14 cellular contexts compared by ENCODE assay signal in the genomic region with DNA sequence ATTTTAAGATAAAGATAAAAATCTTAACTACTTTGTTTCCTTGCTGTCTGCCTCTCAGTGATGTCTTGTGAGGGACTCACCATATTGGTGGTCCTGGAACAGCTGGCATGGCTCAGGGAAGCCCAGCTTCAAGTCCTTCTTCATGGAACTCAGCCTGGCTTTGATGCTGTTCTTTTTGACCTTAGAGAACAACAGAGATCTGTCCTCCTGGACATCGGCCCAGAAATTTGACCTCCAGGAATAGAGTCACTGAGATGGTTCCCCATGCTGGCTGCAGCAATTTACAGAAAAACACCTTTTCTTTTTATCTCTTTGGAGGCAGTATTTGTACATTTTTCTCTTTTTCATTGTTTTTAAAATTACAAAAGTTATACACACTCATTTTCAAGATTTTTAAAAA.
DNase-seq lines count a peak whose midpoint lies in the region; ATAC-seq and TF ChIP-seq lines count a peak whose summit lies in the region.
"Had no signal": no experiment of that assay in that cellular context is flagged by ENCODE, and none has a peak within 500 bp of the region (broad histone marks: within the 10 kb centered on the region; RNA-seq: fewer than 3 reads in every experiment).

No MANE protein-coding gene starts in this region.

- H3K27me3 ChIP-seq in heart left ventricle (no peaks in the 10 kb centered on the region), adrenal gland (no peaks in the 10 kb centered on the region), right cardiac atrium (ENCODE audit: control insufficient read depth, insufficient read depth) (no peaks in the 10 kb centered on the region), stomach (no peaks in the 10 kb centered on the region)
- H3K27me3 ChIP-seq: BLaER1 treated with 17β-estradiol and CSF1 and Interleukin-3, amounts not matched to agents 10 nM and 100 nM had no signal

- TF ChIP-seq CTCF in heart left ventricle (IDR thresholded peaks at IDR 0.05) (no peak), adrenal gland (IDR thresholded peaks at IDR 0.05) (no peak), stomach (IDR thresholded peaks at IDR 0.05) (no peak)

- peaks cover 0 to 14% (median 0%) of the 10 kb centered on the region in 12 donors for H3K4me1 ChIP-seq in heart left ventricle
- H3K4me1 ChIP-seq in adrenal gland (replicated peaks in 1 of 2) = no peaks in the 10 kb centered on the region
- H3K4me1 ChIP-seq in right cardiac atrium (ENCODE audit: control insufficient read depth, insufficient read depth, low read length) = no peaks in the 10 kb centered on the region
- no peaks in the 10 kb centered on the region for H3K4me1 ChIP-seq in stomach
- H3K4me1 ChIP-seq: HAP-1 had no signal

- WGBS in heart left ventricle, 4 donors = 10 to 24% (median 12%) methylated on average over 1 of the region's 1 CpG
- 6 to 26% (median 15%) methylated on average over 1 of the region's 1 CpG for WGBS in adrenal gland, 4 donors
- WGBS in right cardiac atrium = 31% methylated on average over 1 of the region's 1 CpG
- WGBS in stomach, 5 donors = 44 to 69% (median 54%) methylated on average over 1 of the region's 1 CpG

- intact Hi-C loops in heart left ventricle (cut with DNase I) (no loop called here), left cardiac atrium (cut with DNase I) (no loop called here), adrenal gland (cut with DNase I) (no loop called here), right cardiac atrium (cut with DNase I) (no loop called here), sciatic nerve (cut with DNase I) (no loop called here), stomach (cut with DNase I; ENCODE audit: low total_unique reads) (no loop called here)

- DNase-seq in heart left ventricle (peak in 4 of 5 donors; percentile 50 to 69 (median 56)), left cardiac atrium (no peak), adrenal gland (peak in 6 of 7 donors; percentile 18 to 55 (median 27)), right cardiac atrium (peak in 1 of 3 donors; percentile 23), sciatic nerve (ENCODE audit: low spot score) (peak; percentile 68), NOMO-1 (lab: John Stamatoyannopoulos, UW; ENCODE audit: unreplicated experiment in 2 of 2) (no peak), Kasumi-1 (lab: John Stamatoyannopoulos, UW) (no peak), stomach (no peak)
- DNase-seq: CD8-positive, alpha-beta T cell; DMS 273 treated with DMSO at 0.1 percent for 48 hours; GDM1; GM23248 had no signal

- H3K36me3 ChIP-seq in heart left ventricle (peaks cover 0 to 8% (median 0%) of the 10 kb centered on the region in 9 donors), adrenal gland (replicated peaks in 1 of 2) (no peaks in the 10 kb centered on the region), stomach (no peaks in the 10 kb centered on the region)
- H3K36me3 ChIP-seq: HAP-1 had no signal

- H3K27ac ChIP-seq in heart left ventricle = peak overlapping the region in 8 of 12 donors; percentile 10 to 58 (median 46)
- no peak overlapping the region for H3K27ac ChIP-seq in adrenal gland
- H3K27ac ChIP-seq in right cardiac atrium (ENCODE audit: low read length) = no peak overlapping the region
- no peak overlapping the region for H3K27ac ChIP-seq in stomach
- H3K27ac ChIP-seq: BLaER1 treated with 17β-estradiol and CSF1 and Interleukin-3, amounts not matched to agents 10 nM and 100 nM; GM23248 had no signal

- TF ChIP-seq EP300 in stomach (IDR thresholded peaks at IDR 0.05) = no peak

- TF ChIP-seq POLR2A in heart left ventricle (IDR thresholded peaks at IDR 0.05) = no peak
- TF ChIP-seq POLR2A in adrenal gland (IDR thresholded peaks at IDR 0.05) = no peak
- TF ChIP-seq POLR2A in stomach (IDR thresholded peaks at IDR 0.05) = no peak

- H3K9me3 ChIP-seq in heart left ventricle = no peaks in the 10 kb centered on the region
- H3K9me3 ChIP-seq in adrenal gland (replicated peaks in 1 of 3) = no peaks in the 10 kb centered on the region
- H3K9me3 ChIP-seq in right cardiac atrium (ENCODE audit: control insufficient read depth, low read length) = no peaks in the 10 kb centered on the region
- no peaks in the 10 kb centered on the region for H3K9me3 ChIP-seq in stomach

- H3K4me3 ChIP-seq in heart left ventricle (no peak overlapping the region), adrenal gland (no peak overlapping the region), right cardiac atrium (ENCODE audit: low read length) (no peak overlapping the region), stomach (no peak overlapping the region)
- H3K4me3 ChIP-seq: BLaER1 treated with 17β-estradiol and CSF1 and Interleukin-3, amounts not matched to agents 10 nM and 100 nM; GM23248; HAP-1 had no signal

- ATAC-seq in heart left ventricle = peak; percentile 69 to 80 (median 74)
- ATAC-seq in left cardiac atrium = no peak
- ATAC-seq in right cardiac atrium = peak; percentile 39 to 46
- peak; percentile 68 for ATAC-seq in sciatic nerve
- ATAC-seq: CD8-positive, alpha-beta T cell had no signal

Comparison
In these comparisons a context has a peak if more than half of its experiments do, and no peak if none do; other contexts are left out.
1. ATAC-seq: peak in heart left ventricle (4 of 4), right cardiac atrium (2 of 2) and sciatic nerve (single experiment); none in left cardiac atrium (0 of 2).
2. DNase-seq: peak in heart left ventricle (4 of 5), adrenal gland (6 of 7) and sciatic nerve (single experiment); none in left cardiac atrium (single experiment), NOMO-1 (0 of 2), Kasumi-1 (0 of 2) and stomach (single experiment).
3. H3K27ac ChIP-seq: peak in heart left ventricle (8 of 12); none in adrenal gland (0 of 5), right cardiac atrium (single experiment) and stomach (0 of 5).